29 cellular contexts compared by ENCODE assay signal in the genomic region with DNA sequence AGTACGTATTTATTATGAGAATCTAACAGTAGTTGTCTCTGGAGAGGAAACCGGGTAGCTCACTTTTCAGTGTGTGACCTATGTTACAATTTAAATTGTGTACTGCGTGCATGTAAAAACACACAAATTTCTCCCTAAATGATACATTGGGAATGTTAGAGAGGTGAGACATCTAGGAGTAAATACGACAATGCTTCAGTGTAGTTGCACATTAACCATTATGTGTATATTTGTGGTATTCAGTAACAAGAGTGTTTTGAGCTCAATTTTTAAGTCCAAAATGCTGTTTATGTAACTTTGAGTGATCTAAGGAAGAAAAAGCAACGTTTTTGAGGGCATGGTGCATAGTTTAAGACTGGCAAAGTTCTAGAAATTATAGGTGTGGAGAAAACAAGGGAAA.
"Had no signal": no experiment of that assay in that cellular context is flagged by ENCODE, and none has a peak within 500 bp of the region (broad histone marks: within the 10 kb centered on the region; RNA-seq: fewer than 3 reads in every experiment).

No MANE protein-coding gene starts in this region.

- H3K36me3 Mint-ChIP-seq: memory B cell; natural killer cell; stimulated activated memory B cell treated with anti-CD40 and anti-IgM and Interleukin-4, amounts not matched to agents 10 μg/mL and 1 μg/mL and 100 μg/mL, for 72 hours had no signal

- H3K4me3 Mint-ChIP-seq: memory B cell; natural killer cell; neural crest cell; stimulated activated memory B cell treated with anti-CD40 and anti-IgM and Interleukin-4, amounts not matched to agents 10 μg/mL and 1 μg/mL and 100 μg/mL, for 72 hours; stimulated activated naive CD8-positive, alpha-beta T cell treated with anti-CD3 and anti-CD28 coated beads, Interleukin-15, Interleukin-2, amounts not matched to agents 100 ng/mL and 50 ng/mL, for 24 hours had no signal

- H3K9ac ChIP-seq: parathyroid adenoma had no signal

- DNase-seq: dermis blood vessel endothelial cell; effector memory CD4-positive, alpha-beta T cell; foreskin keratinocyte; heart left ventricle; left colon; left ventricle myocardium superior; natural killer cell; right cardiac atrium; spleen; stimulated activated CD4-positive, alpha-beta T cell treated with anti-CD3 and anti-CD28 coated beads, Interleukin-4, amount 100 ng/mL, for 4 hours; upper lobe of left lung had no signal

- H3K27ac ChIP-seq: coronary artery, esophagus muscularis mucosa, foreskin keratinocyte, gastroesophageal sphincter, heart left ventricle, hepatocyte, neutrophil, parathyroid adenoma, skin epidermis, spleen, thoracic aorta, tibial nerve, upper lobe of left lung had no signal

- H3K36me3 ChIP-seq: esophagus muscularis mucosa, gastroesophageal sphincter, heart left ventricle, neutrophil, spleen, thoracic aorta, tibial nerve, upper lobe of left lung had no signal

- H3K4me3 ChIP-seq: coronary artery, esophagus muscularis mucosa, gastroesophageal sphincter, heart left ventricle, hepatocyte, lung, skin epidermis, spleen, thoracic aorta, tibial nerve, upper lobe of left lung had no signal

- H3K4me1 Mint-ChIP-seq: stimulated activated memory B cell treated with anti-CD40 and anti-IgM and Interleukin-4, amounts not matched to agents 10 μg/mL and 1 μg/mL and 100 μg/mL, for 72 hours had no signal

- H3K4me2 ChIP-seq: hepatocyte had no signal

- H3K27ac Mint-ChIP-seq: memory B cell; natural killer cell; progenitor cell of endocrine pancreas; stimulated activated memory B cell treated with anti-CD40 and anti-IgM and Interleukin-4, amounts not matched to agents 10 μg/mL and 1 μg/mL and 100 μg/mL, for 72 hours; stimulated activated naive CD8-positive, alpha-beta T cell treated with anti-CD3 and anti-CD28 coated beads, Interleukin-15, Interleukin-2, amounts not matched to agents 100 ng/mL and 50 ng/mL, for 24 hours had no signal

- H3K79me2 ChIP-seq: hepatocyte, parathyroid adenoma had no signal

- H3K9me3 Mint-ChIP-seq: memory B cell; natural killer cell; neural crest cell; stimulated activated memory B cell treated with anti-CD40 and anti-IgM and Interleukin-4, amounts not matched to agents 10 μg/mL and 1 μg/mL and 100 μg/mL, for 72 hours; stimulated activated naive CD8-positive, alpha-beta T cell treated with anti-CD3 and anti-CD28 coated beads, Interleukin-15, Interleukin-2, amounts not matched to agents 100 ng/mL and 50 ng/mL, for 24 hours had no signal

- ATAC-seq: foreskin keratinocyte; gastroesophageal sphincter; heart left ventricle; left colon; left ventricle myocardium superior; natural killer cell; right cardiac atrium; stimulated activated memory B cell treated with anti-CD40 and anti-IgM and Interleukin-4, amounts not matched to agents 10 μg/mL and 1 μg/mL and 100 μg/mL, for 72 hours had no signal

- H3K9me3 ChIP-seq: esophagus muscularis mucosa, gastroesophageal sphincter, heart left ventricle, neutrophil, spleen, thoracic aorta, tibial nerve, upper lobe of left lung had no signal

- H3K4me1 ChIP-seq: parathyroid adenoma had no signal

- FAIRE-seq: endothelial cell of umbilical vein, islet of Langerhans, urothelium cell line had no signal

- H2AFZ ChIP-seq: hepatocyte, parathyroid adenoma had no signal

- H3K27me3 ChIP-seq: esophagus muscularis mucosa, gastroesophageal sphincter, heart left ventricle, hepatocyte, neutrophil, tibial nerve, upper lobe of left lung had no signal
